In genomic region chr7:11726251-11727155, GRCh38 we compare ENCODE assay signal across 15 cellular contexts.
DNase-seq lines count a peak whose midpoint lies in the region; ATAC-seq, FAIRE-seq and TF ChIP-seq lines count a peak whose summit lies in the region.
"Had no signal": no experiment of that assay in that cellular context is flagged by ENCODE, and none has a peak within 500 bp of the region (broad histone marks: within the 10 kb centered on the region; RNA-seq: fewer than 3 reads in every experiment).

No MANE protein-coding gene starts in this region.

- H3K23me2 ChIP-seq in H1 (ENCODE audit: low read depth, low read length): no peaks in the 10 kb centered on the region

- no peak overlapping the region for H3K56ac ChIP-seq in H1 (replicated peaks; ENCODE audit: insufficient read length, low read depth, low read length)

- no peaks in the 10 kb centered on the region for H3K9me3 Mint-ChIP-seq in progenitor cell of endocrine pancreas (ENCODE audit: low read depth)
- H3K9me3 Mint-ChIP-seq: activated CD4-positive, alpha-beta memory T cell treated with anti-CD3 and anti-CD28 coated beads for 36 hours; T-helper 1 cell treated with Interleukin-12 subunit alpha and Interleukin-12 subunit beta and Interleukin-4 antibody, amounts not matched to agents 30 μg/mL and 1 μg/mL, for 36 hours had no signal

- no peaks in the 10 kb centered on the region for H4K20me1 ChIP-seq in H1 (replicated peaks in 1 of 2; ENCODE audit: control insufficient read depth in 1 of 2, insufficient read depth in 2 of 2, low read length in 2 of 2)

- no peak overlapping the region for H4K91ac ChIP-seq in H1 (replicated peaks; ENCODE audit: insufficient read length, low read length)

- CTCF ChIA-PET in H1 (lab: Charles Lee; ENCODE audit: partially characterized antibody): interaction anchor here (0.6 to 0.8 kb wide), 2 partner anchors 23 to 113 kb away, joined by 3 to 4 read pairs; no protein-coding TSS in a partner anchor

- H3K27ac Mint-ChIP-seq in progenitor cell of endocrine pancreas: no peak overlapping the region
- H3K27ac Mint-ChIP-seq: activated CD4-positive, alpha-beta memory T cell treated with anti-CD3 and anti-CD28 coated beads for 36 hours; CD14-positive monocyte; T-helper 1 cell treated with Interleukin-12 subunit alpha and Interleukin-12 subunit beta and Interleukin-4 antibody, amounts not matched to agents 30 μg/mL and 1 μg/mL, for 36 hours had no signal

- H3K4me1 Mint-ChIP-seq in progenitor cell of endocrine pancreas (ENCODE audit: low read depth): peaks cover under 1% of the 10 kb centered on the region
- H3K4me1 Mint-ChIP-seq: CD14-positive monocyte had no signal

- WGBS in H1 (ENCODE audit: extremely low coverage in 1 of 2, insufficient coverage in 1 of 2, insufficient read length in 1 of 2, insufficient replicate concordance in 2 of 2, low coverage in 1 of 2, low lambda C conversion rate in 2 of 2, missing lambda C conversion rate in 1 of 2), 2 experiments: 82% methylated on average over 12 of the region's 12 CpGs; no CpG with 5 or more reads in 1 of the 2 experiments

- ATAC-seq in omental fat pad (ENCODE audit: low FRiP score): peak; percentile 66

- H3K36me3 Mint-ChIP-seq in progenitor cell of endocrine pancreas (ENCODE audit: insufficient read depth): no peaks in the 10 kb centered on the region
- H3K36me3 Mint-ChIP-seq: activated CD4-positive, alpha-beta memory T cell treated with anti-CD3 and anti-CD28 coated beads for 36 hours; CD14-positive monocyte had no signal

- POLR2A ChIA-PET in H1 (lab: Charles Lee; ENCODE audit: partially characterized antibody): no interaction called here

- no peaks in the 10 kb centered on the region for H3K9me3 ChIP-seq in MG63
- H3K9me3 ChIP-seq in H1 (ENCODE audit: insufficient read depth in 2 of 2, low read depth in 1 of 2, low read length in 1 of 2): no peaks in the 10 kb centered on the region
- H3K9me3 ChIP-seq: upper lobe of left lung had no signal

- no peaks in the 10 kb centered on the region for H3K27me3 Mint-ChIP-seq in progenitor cell of endocrine pancreas
- H3K27me3 Mint-ChIP-seq: activated CD4-positive, alpha-beta memory T cell treated with anti-CD3 and anti-CD28 coated beads for 36 hours had no signal

- no peak overlapping the region for H2AK5ac ChIP-seq in H1 (ENCODE audit: low read depth, low read length)

- no peak overlapping the region for H2BK20ac ChIP-seq in H1 (ENCODE audit: low read length)

- H3K14ac ChIP-seq in H1 (ENCODE audit: insufficient read length): no peak overlapping the region

- H3K18ac ChIP-seq in H1 (ENCODE audit: extremely low read depth, low read length): no peak overlapping the region

- H3K27ac ChIP-seq in H1 (ENCODE audit: low read depth, low read length): 0 out of 2 replicates have a peak overlapping the region, but pooled peaks have one; percentile 5
- H3K27ac ChIP-seq: upper lobe of left lung had no signal

- TF ChIP-seq RAD21 in H1 (IDR thresholded peaks at IDR 0.05 in 1 of 2, conservative IDR thresholded peaks at IDR 0.05 in 1 of 2; ENCODE audit: low read depth in 2 of 2, low read length in 2 of 2): no peak

- no peak overlapping the region for H2AFZ ChIP-seq in H1 (ENCODE audit: low read length)

- no peak overlapping the region for H2BK12ac ChIP-seq in H1 (ENCODE audit: low read depth, low read length)

- no peak for TF ChIP-seq EP300 in H1 (IDR thresholded peaks at IDR 0.05; ENCODE audit: borderline replicate concordance in 1 of 2, low read depth in 2 of 2, low read length in 2 of 2)

- H3K27me3 ChIP-seq in MG63 (no peaks in the 10 kb centered on the region), H1 (replicated peaks in 1 of 4; ENCODE audit: control insufficient read depth in 3 of 4, extremely low read depth in 1 of 4, insufficient read depth in 3 of 4, low read length in 3 of 4) (no peaks in the 10 kb centered on the region), H7 (ENCODE audit: control insufficient read depth, insufficient read depth, low read length) (no peaks in the 10 kb centered on the region)
- H3K27me3 ChIP-seq: upper lobe of left lung had no signal

- no peak overlapping the region; the same call in 1 of the 2 replicates for H4K8ac ChIP-seq in H1 (ENCODE audit: extremely low read depth, insufficient read depth, low read length)

- H3K9ac ChIP-seq in H1 (replicated peaks in 1 of 4; ENCODE audit: extremely low read depth in 1 of 4, low read depth in 3 of 4, low read length in 3 of 4): no peak overlapping the region

- no peak overlapping the region for H3K4ac ChIP-seq in H1 (replicated peaks; ENCODE audit: insufficient read length, low read depth, low read length)

- H3K4me3 ChIP-seq in MG63 (no peak overlapping the region), H1 (ENCODE audit: extremely low read depth in 1 of 4, insufficient read depth in 2 of 4, low read depth in 3 of 4, low read length in 4 of 4) (no peak overlapping the region), H7 (ENCODE audit: insufficient read depth, low read depth, low read length) (no peak overlapping the region)
- H3K4me3 ChIP-seq: upper lobe of left lung had no signal

- H3K4me3 Mint-ChIP-seq in progenitor cell of endocrine pancreas (ENCODE audit: low read depth): no peak overlapping the region
- H3K4me3 Mint-ChIP-seq: activated CD4-positive, alpha-beta memory T cell treated with anti-CD3 and anti-CD28 coated beads for 36 hours; CD14-positive monocyte; T-helper 1 cell treated with Interleukin-12 subunit alpha and Interleukin-12 subunit beta and Interleukin-4 antibody, amounts not matched to agents 30 μg/mL and 1 μg/mL, for 36 hours had no signal

- H2BK5ac ChIP-seq in H1 (ENCODE audit: low read depth, low read length): no peak overlapping the region

- TF ChIP-seq POLR2A in H1 (IDR thresholded peaks at IDR 0.05; ENCODE audit: control extremely low read depth in 1 of 2, low read depth in 2 of 2, low read length in 2 of 2): no peak

- H3K23ac ChIP-seq in H1 (ENCODE audit: insufficient read length): no peak overlapping the region

- no peak overlapping the region for H2BK15ac ChIP-seq in H1 (ENCODE audit: low read length)

- no peaks in the 10 kb centered on the region for H3K79me1 ChIP-seq in H1 (ENCODE audit: low read depth, low read length)

- H3K4me2 ChIP-seq in H1 (ENCODE audit: insufficient read depth in 1 of 2, low read depth in 2 of 2, low read length in 2 of 2): no peak overlapping the region

- H3K36me3 ChIP-seq in MG63 (no peaks in the 10 kb centered on the region), H1 (ENCODE audit: control insufficient read depth in 2 of 4, insufficient read depth in 4 of 4, low read length in 3 of 4) (no peaks in the 10 kb centered on the region), H7 (replicated peaks; ENCODE audit: control insufficient read depth, insufficient read depth, low read length) (no peaks in the 10 kb centered on the region)
- H3K36me3 ChIP-seq: upper lobe of left lung had no signal

- DNase-seq in AG20443 (ENCODE audit: low spot score): peak; percentile 65
- DNase-seq in MG63: peak; percentile 15
- DNase-seq in H1 (ENCODE audit: low read depth in 1 of 2, low spot score in 2 of 2): no peak
- DNase-seq in omental fat pad (ENCODE audit: low spot score): no peak
- no peak for DNase-seq in UCSD-AML1 (lab: John Stamatoyannopoulos, UW; ENCODE audit: unreplicated experiment)
- no peak for DNase-seq in H7
- DNase-seq in NCI-H128 (lab: John Stamatoyannopoulos, UW; ENCODE audit: unreplicated experiment): no peak
- DNase-seq in progenitor cell of endocrine pancreas (ENCODE audit: low spot score, unreplicated experiment): no peak
- DNase-seq: activated CD4-positive, alpha-beta memory T cell treated with anti-CD3 and anti-CD28 coated beads for 36 hours; activated naive CD4-positive, alpha-beta T cell treated with anti-CD3 and anti-CD28 coated beads, Interleukin-2, amount 50 U/mL, for 16 hours; hypothalamus; NCI-H2081; upper lobe of left lung had no signal

- no peak for FAIRE-seq in H1 (lab: Jason Lieb, UNC)

- TF ChIP-seq CTCF in H1 (IDR thresholded peaks at IDR 0.05; ENCODE audit: control extremely low read depth in 1 of 3, insufficient read depth in 1 of 3, low read depth in 1 of 3, low read length in 3 of 3) (no peak), omental fat pad (IDR thresholded peaks at IDR 0.05) (no peak), progenitor cell of endocrine pancreas (IDR thresholded peaks at IDR 0.05; ENCODE audit: unreplicated experiment) (no peak)

- no peaks in the 10 kb centered on the region for H3K4me1 ChIP-seq in H1 (replicated peaks in 1 of 4; ENCODE audit: control insufficient read depth in 3 of 4, insufficient read depth in 4 of 4, low read length in 3 of 4)
- H3K4me1 ChIP-seq: upper lobe of left lung had no signal

- no peak overlapping the region for H2BK120ac ChIP-seq in H1 (replicated peaks; ENCODE audit: low read depth, low read length)

- H3K79me2 ChIP-seq in H1 (ENCODE audit: control insufficient read depth in 1 of 2, insufficient read depth in 2 of 2, low read length in 2 of 2): no peaks in the 10 kb centered on the region

- no peak overlapping the region for H4K5ac ChIP-seq in H1 (ENCODE audit: insufficient read length, low read depth, low read length)

TF ChIP-seq in H1, 55 proteins besides CTCF, POLR2A, EP300 and RAD21:
- no peak for TF ChIP-seq HDAC2 (IDR thresholded peaks at IDR 0.05; ENCODE audit: borderline replicate concordance in 1 of 2, low read depth in 2 of 2, low read length in 2 of 2)
- no peak for TF ChIP-seq PHF8 (conservative IDR thresholded peaks at IDR 0.05; ENCODE audit: low read depth, low read length)

Comparison
In these comparisons a context has a peak if more than half of its experiments do, and no peak if none do; other contexts are left out.
1. DNase-seq: peak in AG20443 (single experiment) and MG63 (single experiment); none in H1 (0 of 2), omental fat pad (single experiment), UCSD-AML1 (single experiment), H7 (single experiment), NCI-H128 (single experiment) and progenitor cell of endocrine pancreas (single experiment).